20 cellular contexts compared by ENCODE assay signal in the genomic region with DNA sequence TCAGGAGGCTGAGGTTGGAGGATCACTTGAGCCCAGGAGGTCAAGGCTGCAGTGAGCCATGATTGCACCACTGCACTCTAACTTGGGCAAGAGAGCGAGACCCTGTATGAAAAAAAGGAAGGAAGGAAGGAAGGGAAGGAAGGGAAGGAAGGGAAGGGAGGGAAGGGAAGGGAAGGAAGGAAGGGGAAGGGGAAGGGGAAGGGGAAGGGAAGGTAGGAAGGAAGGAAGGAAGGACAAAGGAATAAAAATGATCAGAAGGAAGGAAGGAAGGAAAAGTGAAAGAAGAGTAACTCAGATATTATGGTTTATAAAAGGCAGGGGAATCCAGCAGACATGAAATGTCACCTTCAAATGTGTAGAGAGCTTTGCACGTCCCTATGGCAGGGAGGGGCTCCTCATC.
DNase-seq lines count a peak whose midpoint lies in the region; ATAC-seq and TF ChIP-seq lines count a peak whose summit lies in the region.
"Had no signal": no experiment of that assay in that cellular context is flagged by ENCODE, and none has a peak within 500 bp of the region (broad histone marks: within the 10 kb centered on the region; RNA-seq: fewer than 3 reads in every experiment).

No MANE protein-coding gene starts in this region.

- DNase-seq in activated CD4-positive, alpha-beta T cell treated with anti-CD3 and anti-CD28 coated beads, Interleukin-2, amount 10 ng/mL, durations not matched to agents 24 days and 14 days, result no peak
- DNase-seq in activated CD4-positive, alpha-beta T cell treated with anti-CD3 and anti-CD28 coated beads for 48 hours, result no peak
- DNase-seq in H9 (no peak), GDM1 (lab: John Stamatoyannopoulos, UW) (no peak), DMS114 treated with DMSO at 0.1 percent for 48 hours (lab: John Stamatoyannopoulos, UW; ENCODE audit: unreplicated experiment) (no peak), GM19240 (ENCODE audit: insufficient read length, low spot score) (no peak)
- DNase-seq in activated naive CD4-positive, alpha-beta T cell treated with anti-CD3 and anti-CD28 coated beads, Interleukin-2, amount 50 U/mL, for 72 hours (ENCODE audit: low spot score in 2 of 2), result no peak
- no peak for DNase-seq in naive thymus-derived CD4-positive, alpha-beta T cell
- DNase-seq: adrenal gland; foreskin keratinocyte; mesenchymal stem cell; MM.1S; NCI-H1694 treated with DMSO at 0.1 percent for 48 hours; NCI-H82; SJCRH30; stimulated activated CD4-positive, alpha-beta T cell treated with anti-CD3 and anti-CD28 coated beads, Interleukin-2, amount 100 ng/mL, for 24 hours; T1000 had no signal

- H3K14ac ChIP-seq in H9 (ENCODE audit: insufficient read depth, low read length), result no peak overlapping the region

- no peak overlapping the region for H4K91ac ChIP-seq in H9 (ENCODE audit: insufficient read length, low read depth, low read length)

- no peak overlapping the region for H3T11ph ChIP-seq in H9 (ENCODE audit: low read length)

- no peaks in the 10 kb centered on the region for H3K79me2 ChIP-seq in H9 (ENCODE audit: insufficient read depth, low read length)

- no peak overlapping the region for H4K5ac ChIP-seq in H9 (ENCODE audit: insufficient read length, low read depth, low read length)

- no peak overlapping the region for H3K18ac ChIP-seq in H9 (ENCODE audit: insufficient read length, low read depth, low read length)

- H4K20me1 ChIP-seq in H9 (ENCODE audit: control insufficient read depth, insufficient read depth, insufficient read length), result no peaks in the 10 kb centered on the region

- no peak overlapping the region for H3K4me3 ChIP-seq in naive thymus-derived CD4-positive, alpha-beta T cell (ENCODE audit: low read length)
- H3K4me3 ChIP-seq: adrenal gland, HAP-1, SJCRH30 had no signal

- no peak overlapping the region for H2AK5ac ChIP-seq in H9 (ENCODE audit: insufficient read length, low read length)

- no peak overlapping the region for H3K4ac ChIP-seq in H9 (ENCODE audit: low read depth, low read length)

- peak overlapping the region; percentile 77 for H3K27ac Mint-ChIP-seq in activated CD4-positive, alpha-beta T cell treated with anti-CD3 and anti-CD28 coated beads, Interleukin-2, amount 10 ng/mL, durations not matched to agents 24 days and 14 days
- peak overlapping the region; percentile 14 to 75 (median 67); a peak in 5 of 7 replicates for H3K27ac Mint-ChIP-seq in H9
- peak overlapping the region; percentile 67 to 93 for H3K27ac Mint-ChIP-seq in activated naive CD4-positive, alpha-beta T cell treated with anti-CD3 and anti-CD28 coated beads, Interleukin-2, amount 50 U/mL, for 72 hours
- peak overlapping the region; percentile 64 to 97 (median 84) for H3K27ac Mint-ChIP-seq in naive thymus-derived CD4-positive, alpha-beta T cell
- H3K27ac Mint-ChIP-seq: nephron, progenitor cell of endocrine pancreas had no signal

- no peak overlapping the region for H3K56ac ChIP-seq in H9 (ENCODE audit: insufficient read length, low read depth, low read length)

- no peak overlapping the region for H3K27ac ChIP-seq in H9 (ENCODE audit: insufficient read length, low read depth, low read length)
- H3K27ac ChIP-seq in naive thymus-derived CD4-positive, alpha-beta T cell (ENCODE audit: low read depth, low read length), result peak overlapping the region; percentile 18
- H3K27ac ChIP-seq: adrenal gland, foreskin keratinocyte, SJCRH30 had no signal

- H3K4me3 Mint-ChIP-seq in activated CD4-positive, alpha-beta T cell treated with anti-CD3 and anti-CD28 coated beads, Interleukin-2, amount 10 ng/mL, durations not matched to agents 24 days and 14 days, result no peak overlapping the region
- H3K4me3 Mint-ChIP-seq in H9, result no peak overlapping the region
- H3K4me3 Mint-ChIP-seq in naive thymus-derived CD4-positive, alpha-beta T cell, result peak overlapping the region in 1 of 10 donors; percentile 68
- H3K4me3 Mint-ChIP-seq: nephron had no signal

- no peaks in the 10 kb centered on the region for H3K27me3 ChIP-seq in H9 (ENCODE audit: insufficient read depth, low read length)
- H3K27me3 ChIP-seq in naive thymus-derived CD4-positive, alpha-beta T cell (ENCODE audit: control insufficient read depth in 2 of 2, insufficient read depth in 2 of 2, low read length in 2 of 2), result no peaks in the 10 kb centered on the region
- H3K27me3 ChIP-seq: adrenal gland, foreskin keratinocyte, SJCRH30 had no signal

- no peaks in the 10 kb centered on the region for H3K23me2 ChIP-seq in H9 (ENCODE audit: insufficient read length, low read depth, low read length, poor library complexity, severe bottlenecking)

- no peaks in the 10 kb centered on the region; the same call in 1 of the 2 replicates for H3K4me1 ChIP-seq in H9 (ENCODE audit: insufficient read depth, low read length)
- peaks cover 14 to 18% of the 10 kb centered on the region in 2 donors for H3K4me1 ChIP-seq in naive thymus-derived CD4-positive, alpha-beta T cell (ENCODE audit: control insufficient read depth in 2 of 2, insufficient read depth in 2 of 2, low read length in 2 of 2)
- H3K4me1 ChIP-seq: adrenal gland, foreskin keratinocyte, HAP-1, SJCRH30 had no signal

- WGBS in H9 (ENCODE audit: extremely low coverage, insufficient read length, low lambda C conversion rate), result no CpG with 5 or more reads among the region's 2 CpGs

- H2BK120ac ChIP-seq in H9 (ENCODE audit: low read depth, low read length, poor library complexity, severe bottlenecking), result no peak overlapping the region

- no peak overlapping the region for H3K4me2 ChIP-seq in H9 (ENCODE audit: insufficient read depth, insufficient read length, low read length)

- H3K36me3 ChIP-seq in naive thymus-derived CD4-positive, alpha-beta T cell (ENCODE audit: control insufficient read depth in 2 of 3, insufficient read depth in 3 of 3, low read length in 3 of 3), result peaks cover 4 to 83% (median 22%) of the 10 kb centered on the region in 3 experiments

- no peak overlapping the region for H3K9ac ChIP-seq in H9 (ENCODE audit: extremely low read depth, insufficient read length, low read length)

- H2BK15ac ChIP-seq in H9 (ENCODE audit: low read depth, low read length), result no peak overlapping the region

- no peak for ATAC-seq in activated naive CD4-positive, alpha-beta T cell treated with anti-CD3 and anti-CD28 coated beads, Interleukin-2, amount 50 U/mL, for 72 hours
- no peak for ATAC-seq in naive thymus-derived CD4-positive, alpha-beta T cell
- ATAC-seq: foreskin keratinocyte had no signal

- CTCF ChIA-PET in naive thymus-derived CD4-positive, alpha-beta T cell (lab: Charles Lee), result interaction anchor here (0.7 kb wide), 1 partner anchor 61 kb away, joined by 3 read pairs; no protein-coding TSS in a partner anchor

- H3K36me3 Mint-ChIP-seq in activated CD4-positive, alpha-beta T cell treated with anti-CD3 and anti-CD28 coated beads, Interleukin-2, amount 10 ng/mL, durations not matched to agents 24 days and 14 days (ENCODE audit: low read depth), result peaks cover 92% of the 10 kb centered on the region
- H3K36me3 Mint-ChIP-seq in H9 (ENCODE audit: insufficient read depth in 1 of 3, low read depth in 3 of 3), result peaks cover 21 to 56% (median 49%) of the 10 kb centered on the region in 3 experiments; a peak in 6 of 7 replicates
- peaks cover 44 to 87% of the 10 kb centered on the region in 2 donors for H3K36me3 Mint-ChIP-seq in activated naive CD4-positive, alpha-beta T cell treated with anti-CD3 and anti-CD28 coated beads, Interleukin-2, amount 50 U/mL, for 72 hours
- peaks cover 12 to 77% (median 43%) of the 10 kb centered on the region in 5 donors for H3K36me3 Mint-ChIP-seq in naive thymus-derived CD4-positive, alpha-beta T cell

- H4K8ac ChIP-seq in H9 (replicated peaks; ENCODE audit: insufficient read length, low read depth, low read length), result no peak overlapping the region

- POLR2A ChIA-PET in naive thymus-derived CD4-positive, alpha-beta T cell (lab: Charles Lee), result no interaction called here

- H3K4me1 Mint-ChIP-seq in activated CD4-positive, alpha-beta T cell treated with anti-CD3 and anti-CD28 coated beads, Interleukin-2, amount 10 ng/mL, durations not matched to agents 24 days and 14 days, result peaks cover 56% of the 10 kb centered on the region
- H3K4me1 Mint-ChIP-seq in H9, result peaks cover 4 to 8% of the 10 kb centered on the region in 2 experiments
- H3K4me1 Mint-ChIP-seq in naive thymus-derived CD4-positive, alpha-beta T cell, result peaks cover 19 to 70% (median 56%) of the 10 kb centered on the region in 7 donors
- H3K4me1 Mint-ChIP-seq: nephron had no signal

- H2AFZ ChIP-seq in H9 (ENCODE audit: low read length), result no peak overlapping the region

- no peak overlapping the region for H2BK5ac ChIP-seq in H9 (ENCODE audit: insufficient read length, low read length)

- no peak overlapping the region for H2BK20ac ChIP-seq in H9 (ENCODE audit: low read depth, low read length, poor library complexity, severe bottlenecking)

- intact Hi-C loops in activated CD4-positive, alpha-beta T cell treated with anti-CD3 and anti-CD28 coated beads, Interleukin-2, amount 10 ng/mL, durations not matched to agents 24 days and 14 days (cut with micrococcal nuclease), result no loop called here
- intact Hi-C loops in naive thymus-derived CD4-positive, alpha-beta T cell (cut with micrococcal nuclease), result no loop called here

- H3K79me1 ChIP-seq in H9 (ENCODE audit: insufficient read depth, low read depth, low read length, poor library complexity, severe bottlenecking), result no peaks in the 10 kb centered on the region

- H3K27me3 Mint-ChIP-seq in activated CD4-positive, alpha-beta T cell treated with anti-CD3 and anti-CD28 coated beads, Interleukin-2, amount 10 ng/mL, durations not matched to agents 24 days and 14 days, result no peaks in the 10 kb centered on the region
- no peaks in the 10 kb centered on the region for H3K27me3 Mint-ChIP-seq in H9 (ENCODE audit: low read depth)
- H3K27me3 Mint-ChIP-seq in naive thymus-derived CD4-positive, alpha-beta T cell, result no peaks in the 10 kb centered on the region
- H3K27me3 Mint-ChIP-seq: progenitor cell of endocrine pancreas had no signal

- no peak overlapping the region for H2BK12ac ChIP-seq in H9 (ENCODE audit: insufficient read length, low read depth, low read length)

- H3K9me3 Mint-ChIP-seq in activated CD4-positive, alpha-beta T cell treated with anti-CD3 and anti-CD28 coated beads, Interleukin-2, amount 10 ng/mL, durations not matched to agents 24 days and 14 days, result no peaks in the 10 kb centered on the region
- H3K9me3 Mint-ChIP-seq in H9, result no peaks in the 10 kb centered on the region; a peak in 1 of 5 replicates
- peaks cover 0 to 5% of the 10 kb centered on the region in 2 donors for H3K9me3 Mint-ChIP-seq in activated naive CD4-positive, alpha-beta T cell treated with anti-CD3 and anti-CD28 coated beads, Interleukin-2, amount 50 U/mL, for 72 hours
- H3K9me3 Mint-ChIP-seq in naive thymus-derived CD4-positive, alpha-beta T cell, result peaks cover 0 to 4% (median 0%) of the 10 kb centered on the region in 11 donors
- H3K9me3 Mint-ChIP-seq: nephron had no signal

- no peak for TF ChIP-seq CTCF in H9 (conservative IDR thresholded peaks at IDR 0.05)

- no peak overlapping the region for H3K23ac ChIP-seq in H9 (ENCODE audit: insufficient read length, low read depth, low read length)

- H3K9me3 ChIP-seq in H9 (ENCODE audit: control insufficient read depth, low read depth, low read length), result no peaks in the 10 kb centered on the region
- no peaks in the 10 kb centered on the region for H3K9me3 ChIP-seq in naive thymus-derived CD4-positive, alpha-beta T cell (ENCODE audit: control insufficient read depth in 2 of 3, low read length in 3 of 3)
- H3K9me3 ChIP-seq: adrenal gland, HAP-1, SJCRH30 had no signal
